In genomic region chr9:136109351-136110081, GRCh38 we compare ENCODE assay signal across 8 cellular contexts. TPM values are rescaled to one million over a fixed set of nuclear protein-coding genes. Genes with fewer than 3 reads are reported as not detected.
DNase-seq lines count a peak whose midpoint lies in the region; ATAC-seq and TF ChIP-seq lines count a peak whose summit lies in the region.

No MANE protein-coding gene starts in this region.

- DNase-seq in C1 segment of cervical spinal cord (lab: John Stamatoyannopoulos, UW) (peak in 13 of 14 donors; percentile 55 to 98 (median 87)), NCI-H526 treated with DMSO at 0.1 percent for 48 hours (lab: John Stamatoyannopoulos, UW) (peak; percentile 77), lower lobe of right lung (peak; percentile 93)
- DNase-seq in activated CD4-positive, alpha-beta T cell treated with anti-CD3 and anti-CD28 coated beads, Interleukin-2, amount 50 U/mL, for 24 hours (ENCODE audit: low read depth in 1 of 2, low spot score in 1 of 2): peak; percentile 75 to 81
- peak; percentile 79 to 85 (median 82) for DNase-seq in stimulated activated CD4-positive, alpha-beta T cell treated with anti-CD3 and anti-CD28 coated beads, TNF-alpha, amount 100 ng/mL, for 1 hour (ENCODE audit: low read depth in 3 of 3, low spot score in 1 of 3)

- H3K27me3 Mint-ChIP-seq in dendritic cell treated with granulocyte-macrophage colony-stimulating factor and Interleukin-4, amounts not matched to agents 40 ng/mL and 50 ng/mL, for 4 days: peaks cover 57% of the 10 kb centered on the region

- H3K27me3 ChIP-seq in lower lobe of right lung (ENCODE audit: low read depth): no peaks in the 10 kb centered on the region

- H3K4me1 ChIP-seq in lower lobe of right lung: peaks cover 58% of the 10 kb centered on the region

- H3K27ac Mint-ChIP-seq in dendritic cell treated with granulocyte-macrophage colony-stimulating factor and Interleukin-4, amounts not matched to agents 40 ng/mL and 50 ng/mL, for 4 days: peak overlapping the region; percentile 91

- ATAC-seq in GM19372 (IDR thresholded peaks at IDR 0.05; ENCODE audit: low read depth, unreplicated experiment) (peak; percentile 78), HG03469 (IDR thresholded peaks at IDR 0.05; ENCODE audit: unreplicated experiment) (peak; percentile 60), lower lobe of right lung (peak; percentile 93 to 95)

- peak overlapping the region; percentile 83 for H3K27ac ChIP-seq in lower lobe of right lung

- H3K4me3 Mint-ChIP-seq in dendritic cell treated with granulocyte-macrophage colony-stimulating factor and Interleukin-4, amounts not matched to agents 40 ng/mL and 50 ng/mL, for 4 days: peak overlapping the region; percentile 71

- H3K9me3 Mint-ChIP-seq in dendritic cell treated with granulocyte-macrophage colony-stimulating factor and Interleukin-4, amounts not matched to agents 40 ng/mL and 50 ng/mL, for 4 days: no peaks in the 10 kb centered on the region

- peaks cover 14% of the 10 kb centered on the region for H3K36me3 Mint-ChIP-seq in dendritic cell treated with granulocyte-macrophage colony-stimulating factor and Interleukin-4, amounts not matched to agents 40 ng/mL and 50 ng/mL, for 4 days (ENCODE audit: low read depth)

- H3K9me3 ChIP-seq in lower lobe of right lung: no peaks in the 10 kb centered on the region

- peak overlapping the region; percentile 55 for H3K4me3 ChIP-seq in lower lobe of right lung

- intact Hi-C loops in dendritic cell treated with granulocyte-macrophage colony-stimulating factor and Interleukin-4, amounts not matched to agents 40 ng/mL and 50 ng/mL, for 4 days (cut with micrococcal nuclease): loop anchor here (2.0 kb wide), 1 partner anchor 15 kb away; the partner anchor contains the start of gene NACC2
- intact Hi-C loops in lower lobe of right lung (cut with DNase I): no loop called here

- no peaks in the 10 kb centered on the region for H3K36me3 ChIP-seq in lower lobe of right lung

- peaks cover 79% of the 10 kb centered on the region for H3K4me1 Mint-ChIP-seq in dendritic cell treated with granulocyte-macrophage colony-stimulating factor and Interleukin-4, amounts not matched to agents 40 ng/mL and 50 ng/mL, for 4 days (ENCODE audit: low read depth)

- TF ChIP-seq CTCF in lower lobe of right lung (IDR thresholded peaks at IDR 0.05): no peak

RNA-seq across cellular contexts. Expression of gene TMEM250, which starts 9.2 kb away (rescaled TPM):
- 31.2 TPM for total RNA-seq in lower lobe of right lung

RNA-seq across cellular contexts. Expression of gene NACC2, which starts 14.4 kb away (rescaled TPM):
- 27.0 TPM for total RNA-seq in lower lobe of right lung

Comparison
In these comparisons a context has a peak if more than half of its experiments do, and no peak if none do; other contexts are left out.
1. Peak in every context shown above with its lines: DNase-seq, ATAC-seq, H3K4me3 ChIP-seq and H3K27ac ChIP-seq.